Comparison of ENCODE assay signal across 1 cellular context in the genomic region with DNA sequence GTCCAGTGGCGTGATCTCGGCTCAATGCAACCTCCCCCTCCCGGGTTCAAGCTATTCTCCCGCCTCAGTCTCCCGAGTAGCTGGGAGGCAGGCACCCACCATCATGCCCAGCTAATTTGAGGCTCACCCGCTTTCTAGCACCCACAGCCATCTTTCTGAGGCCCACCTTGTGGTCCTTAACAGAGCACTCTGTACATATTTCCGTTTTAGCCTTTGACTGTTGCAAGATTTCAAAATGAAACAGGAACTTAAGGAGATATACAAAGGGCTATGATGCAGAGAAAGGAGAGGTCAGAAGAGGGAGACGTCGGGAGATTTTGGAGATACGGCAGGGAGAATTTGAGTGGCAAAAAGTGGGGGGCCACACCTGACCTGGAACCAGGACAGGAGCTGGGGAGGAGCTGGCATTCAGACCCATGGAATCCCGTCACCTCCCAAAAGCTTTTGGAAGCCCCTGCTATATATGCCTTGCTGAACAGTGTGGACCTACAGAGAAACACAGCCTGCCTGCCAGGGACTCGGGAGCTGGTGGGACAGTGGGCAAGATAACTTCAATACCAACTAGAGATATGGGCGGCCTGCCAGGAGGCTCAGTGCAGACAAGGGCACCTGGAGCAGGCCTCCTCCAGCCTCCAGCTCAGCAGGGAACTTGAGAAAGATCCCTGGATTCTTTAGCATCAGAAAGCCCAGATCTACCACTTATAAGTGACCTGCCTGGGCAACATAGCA.
TF ChIP-seq lines count a peak whose summit lies in the region.

No MANE protein-coding gene starts in this region.

TF ChIP-seq in H1, 55 proteins besides CTCF, POLR2A, EP300 and RAD21:
- TF ChIP-seq POU5F1 (IDR thresholded peaks at IDR 0.05; ENCODE audit: low read depth, low read length), result no peak
- TF ChIP-seq TAF1 (IDR thresholded peaks at IDR 0.05; ENCODE audit: low read depth, low read length), result no peak
- TF ChIP-seq HDAC6 (IDR thresholded peaks at IDR 0.05; ENCODE audit: low read depth, low read length), result no peak
- TF ChIP-seq TEAD4 (IDR thresholded peaks at IDR 0.05; ENCODE audit: low read depth, low read length), result no peak
- TF ChIP-seq KDM5A (IDR thresholded peaks at IDR 0.05; ENCODE audit: low read length), result no peak
- no peak for TF ChIP-seq SP2 (IDR thresholded peaks at IDR 0.05; ENCODE audit: low read length)
- TF ChIP-seq TBP (IDR thresholded peaks at IDR 0.05; ENCODE audit: low read depth, low read length), result no peak
- no peak for TF ChIP-seq GABPA (IDR thresholded peaks at IDR 0.05; ENCODE audit: borderline replicate concordance, insufficient read depth, low read length)
- TF ChIP-seq YY1 (IDR thresholded peaks at IDR 0.05; ENCODE audit: low read depth, low read length), result no peak
- no peak for TF ChIP-seq POLR2AphosphoS5 (IDR thresholded peaks at IDR 0.05; ENCODE audit: low read depth, low read length)
- TF ChIP-seq ZNF274 (IDR thresholded peaks at IDR 0.05; ENCODE audit: borderline replicate concordance, extremely low read depth, low read length), result no peak
- no peak for TF ChIP-seq JUND (IDR thresholded peaks at IDR 0.05; ENCODE audit: low read length)
- no peak for TF ChIP-seq CBX5 (IDR thresholded peaks at IDR 0.05; ENCODE audit: low read depth, low read length)
- no peak for TF ChIP-seq BACH1 (IDR thresholded peaks at IDR 0.05; ENCODE audit: low read length)
- TF ChIP-seq USF2 (IDR thresholded peaks at IDR 0.05; ENCODE audit: low read length), result no peak
- TF ChIP-seq KDM4A (IDR thresholded peaks at IDR 0.05; ENCODE audit: low read depth, low read length, severe bottlenecking), result no peak
- no peak for TF ChIP-seq SIX5 (IDR thresholded peaks at IDR 0.05; ENCODE audit: low read depth, low read length)
- no peak for TF ChIP-seq CHD2 (IDR thresholded peaks at IDR 0.05; ENCODE audit: low read length)
